Comparison of ENCODE assay signal across 21 cellular contexts in genomic region chr21:34774750-34775149, GRCh38.
"Had no signal": no experiment of that assay in that cellular context is flagged by ENCODE, and none has a peak within 500 bp of the region (broad histone marks: within the 10 kb centered on the region; RNA-seq: fewer than 3 reads in every experiment).

No MANE protein-coding gene starts in this region.

- ATAC-seq: activated CD4-positive, CD25-positive, alpha-beta regulatory T cell treated with anti-CD3 and anti-CD28 coated beads, Interleukin-2, amount 50 U/mL, for 24 hours; activated CD8-positive, alpha-beta T cell treated with anti-CD3 and anti-CD28 coated beads for 36 hours; Right ventricle myocardium inferior had no signal

- H3K4me3 ChIP-seq: coronary artery, SK-N-MC had no signal

- FAIRE-seq: bronchial epithelial cell had no signal

- DNase-seq: activated CD4-positive, alpha-beta T cell treated with anti-CD3 and anti-CD28 coated beads for 4 hours; activated CD8-positive, alpha-beta memory T cell treated with anti-CD3 and anti-CD28 coated beads, Interleukin-2, amount 50 U/mL, for 48 hours; activated CD8-positive, alpha-beta T cell treated with anti-CD3 and anti-CD28 coated beads for 36 hours; activated effector memory CD4-positive, alpha-beta T cell treated with Interleukin-2 at 50 U/mL for 16 hours; activated naive CD4-positive, alpha-beta T cell; activated T-cell treated with anti-CD3 and anti-CD28 coated beads, Interleukin-2, amount 50 U/mL, for 1 hour; aorta; central memory CD4-positive, alpha-beta T cell; NCI-H1048; NCI-H146; NCI-H187 treated with DMSO at 0.1 percent for 48 hours; NCI-H2081 treated with DMSO at 0.1 percent for 48 hours; NCI-H446; NCI-H524; T-helper 1 cell; WERI-Rb-1 had no signal

- H3K36me3 ChIP-seq: WERI-Rb-1 had no signal

- H3K27ac ChIP-seq: coronary artery, SK-N-MC, WERI-Rb-1 had no signal
